In genomic region chr6:11971154-11971553, GRCh38 we compare ENCODE assay signal across 17 cellular contexts. TPM values are rescaled to one million over a fixed set of nuclear protein-coding genes. Genes with fewer than 3 reads are reported as not detected.
DNase-seq lines count a peak whose midpoint lies in the region; ATAC-seq, FAIRE-seq and TF ChIP-seq lines count a peak whose summit lies in the region.
"Had no signal": no experiment of that assay in that cellular context is flagged by ENCODE, and none has a peak within 500 bp of the region (broad histone marks: within the 10 kb centered on the region; RNA-seq: fewer than 3 reads in every experiment).

No MANE protein-coding gene starts in this region.

- H3K4ac ChIP-seq in mesenchymal stem cell (ENCODE audit: low read depth in 1 of 2, low read length in 2 of 2), result no peak overlapping the region

- no peak overlapping the region for H3K14ac ChIP-seq in mesenchymal stem cell (ENCODE audit: low read length in 2 of 2)

- no peak for TF ChIP-seq CTCF in AG09309 (IDR thresholded peaks at IDR 0.05; ENCODE audit: control insufficient read depth, insufficient read depth, low read depth, low read length, missing control alignments)
- TF ChIP-seq CTCF in cardiac fibroblast (IDR thresholded peaks at IDR 0.05; ENCODE audit: low read depth, low read length), result no peak
- no peak for TF ChIP-seq CTCF in MM.1S (IDR thresholded peaks at IDR 0.05; ENCODE audit: low read length)
- TF ChIP-seq CTCF in esophagus muscularis mucosa (IDR thresholded peaks at IDR 0.05), result no peak

- H2AFZ ChIP-seq in mesenchymal stem cell (ENCODE audit: low read depth, low read length), result no peak overlapping the region
- H2AFZ ChIP-seq in MM.1S (ENCODE audit: low read length), result no peak overlapping the region

- H2BK5ac ChIP-seq in mesenchymal stem cell (ENCODE audit: low read depth, low read length, poor library complexity, severe bottlenecking), result no peak overlapping the region

- DNase-seq in AG09309 (ENCODE audit: low read depth), result peak; percentile 87
- DNase-seq in HTR-8/SVneo (ENCODE audit: insufficient read length, low spot score), result peak; percentile 69
- DNase-seq in cardiac fibroblast (ENCODE audit: low read depth in 2 of 2), result peak; percentile 84 to 87
- DNase-seq in mesenchymal stem cell, result peak; percentile 88
- DNase-seq in activated naive CD8-positive, alpha-beta T cell treated with anti-CD3 and anti-CD28 coated beads for 36 hours, result no peak
- no peak for DNase-seq in MM.1S
- no peak for DNase-seq in esophagus muscularis mucosa (ENCODE audit: extremely low spot score)
- DNase-seq: activated CD4-positive, alpha-beta T cell treated with anti-CD3 and anti-CD28 coated beads for 1 hour; activated CD8-positive, alpha-beta memory T cell treated with anti-CD3 and anti-CD28 coated beads, Interleukin-2, amount 50 U/mL, for 48 hours; DMS79; NCI-H1105; posterior cingulate gyrus; T-helper 1 cell; testis had no signal

- peaks cover 1% of the 10 kb centered on the region for H3K9me3 Mint-ChIP-seq in activated naive CD8-positive, alpha-beta T cell treated with anti-CD3 and anti-CD28 coated beads for 36 hours

- peaks cover 17% of the 10 kb centered on the region for H3K4me1 Mint-ChIP-seq in activated naive CD8-positive, alpha-beta T cell treated with anti-CD3 and anti-CD28 coated beads for 36 hours

- H3K79me2 ChIP-seq in MM.1S (ENCODE audit: low read length), result no peaks in the 10 kb centered on the region

- H3K9me3 ChIP-seq in mesenchymal stem cell (ENCODE audit: control insufficient read depth, low read length), result no peaks in the 10 kb centered on the region
- H3K9me3 ChIP-seq in MM.1S (replicated peaks; ENCODE audit: insufficient read depth, low read length), result no peaks in the 10 kb centered on the region
- H3K9me3 ChIP-seq in esophagus muscularis mucosa, result no peaks in the 10 kb centered on the region
- H3K9me3 ChIP-seq: BLaER1, testis had no signal

- peak; percentile 23 for FAIRE-seq in HTR-8/SVneo (lab: Jason Lieb, UNC)
- FAIRE-seq: islet of Langerhans had no signal

- ATAC-seq in GM18870 (IDR thresholded peaks at IDR 0.05; ENCODE audit: unreplicated experiment), result no peak

- no peak overlapping the region for H2BK12ac ChIP-seq in mesenchymal stem cell (ENCODE audit: low read length in 2 of 2)

- no peaks in the 10 kb centered on the region for H3K27me3 Mint-ChIP-seq in activated naive CD8-positive, alpha-beta T cell treated with anti-CD3 and anti-CD28 coated beads for 36 hours

- no peak overlapping the region for H3K27ac Mint-ChIP-seq in activated naive CD8-positive, alpha-beta T cell treated with anti-CD3 and anti-CD28 coated beads for 36 hours

- no peaks in the 10 kb centered on the region for H4K20me1 ChIP-seq in MM.1S (ENCODE audit: insufficient read depth, low read length)
- H4K20me1 ChIP-seq: BLaER1 had no signal

- H3K4me1 ChIP-seq in mesenchymal stem cell (ENCODE audit: control insufficient read depth, insufficient read depth, low read depth, low read length) (peaks cover 1% of the 10 kb centered on the region), MM.1S (ENCODE audit: low read length) (no peaks in the 10 kb centered on the region), esophagus muscularis mucosa (peaks cover 10 to 25% (median 19%) of the 10 kb centered on the region in 4 donors)

- no peak overlapping the region for H3K27ac ChIP-seq in mesenchymal stem cell (ENCODE audit: low read length, poor library complexity, severe bottlenecking)
- no peak overlapping the region for H3K27ac ChIP-seq in MM.1S (ENCODE audit: low read length)
- H3K27ac ChIP-seq in esophagus muscularis mucosa (replicated peaks in 1 of 4), result no peak overlapping the region
- H3K27ac ChIP-seq: BLaER1, testis had no signal

- H3K9me2 ChIP-seq in MM.1S (replicated peaks; ENCODE audit: insufficient read depth, low read length), result no peaks in the 10 kb centered on the region

- H3K9ac ChIP-seq in mesenchymal stem cell (ENCODE audit: low read length) (peak overlapping the region; percentile 64), MM.1S (ENCODE audit: low read length) (no peak overlapping the region)
- H3K9ac ChIP-seq: BLaER1 had no signal

- H3K79me1 ChIP-seq in mesenchymal stem cell (replicated peaks; ENCODE audit: low read length, poor library complexity, severe bottlenecking), result no peaks in the 10 kb centered on the region

- H2AK5ac ChIP-seq in mesenchymal stem cell (ENCODE audit: low read length, severe bottlenecking), result no peak overlapping the region

- H2BK15ac ChIP-seq in mesenchymal stem cell (ENCODE audit: low read depth, poor library complexity, severe bottlenecking), result no peak overlapping the region

- H3K36me3 Mint-ChIP-seq in activated naive CD8-positive, alpha-beta T cell treated with anti-CD3 and anti-CD28 coated beads for 36 hours, result peaks cover 3% of the 10 kb centered on the region

- H3K23ac ChIP-seq in mesenchymal stem cell (ENCODE audit: low read length in 2 of 2), result no peak overlapping the region

- no peak overlapping the region for H4K8ac ChIP-seq in mesenchymal stem cell (ENCODE audit: low read length)

- no peak for TF ChIP-seq EP300 in esophagus muscularis mucosa (IDR thresholded peaks at IDR 0.05)

- 2% methylated on average over 2 of the region's 2 CpGs for WGBS in mesenchymal stem cell
- 44% methylated on average over 2 of the region's 2 CpGs for WGBS in esophagus muscularis mucosa

- H3F3A ChIP-seq in MM.1S (ENCODE audit: insufficient read depth, low read length), result no peaks in the 10 kb centered on the region

- no peak for TF ChIP-seq POLR2A in esophagus muscularis mucosa (IDR thresholded peaks at IDR 0.05; ENCODE audit: low read depth)

- no peak overlapping the region for H3K18ac ChIP-seq in mesenchymal stem cell (ENCODE audit: low read depth in 1 of 2, low read length in 2 of 2)

- no peak overlapping the region for H3K4me3 ChIP-seq in AG09309 (ENCODE audit: control insufficient read depth, low read depth, low read length)
- no peak overlapping the region for H3K4me3 ChIP-seq in cardiac fibroblast (replicated peaks in 1 of 2; ENCODE audit: low read depth in 2 of 2, low read length in 2 of 2)
- no peak overlapping the region for H3K4me3 ChIP-seq in mesenchymal stem cell (ENCODE audit: insufficient read depth in 1 of 2, low read depth in 1 of 2, low read length in 2 of 2)
- H3K4me3 ChIP-seq in MM.1S (ENCODE audit: low read length), result no peak overlapping the region
- no peak overlapping the region for H3K4me3 ChIP-seq in esophagus muscularis mucosa
- H3K4me3 ChIP-seq: BLaER1, testis had no signal

- H3K4me3 Mint-ChIP-seq in activated naive CD8-positive, alpha-beta T cell treated with anti-CD3 and anti-CD28 coated beads for 36 hours, result no peak overlapping the region

- H3K27me3 ChIP-seq in mesenchymal stem cell (ENCODE audit: control insufficient read depth in 1 of 2, insufficient read depth in 1 of 2, low read length in 2 of 2) (no peaks in the 10 kb centered on the region), MM.1S (replicated peaks; ENCODE audit: insufficient read depth, low read length) (no peaks in the 10 kb centered on the region), esophagus muscularis mucosa (no peaks in the 10 kb centered on the region)
- H3K27me3 ChIP-seq: BLaER1, testis had no signal

- no peak overlapping the region for H3K4me2 ChIP-seq in mesenchymal stem cell (ENCODE audit: low read length, poor library complexity, severe bottlenecking)
- H3K4me2 ChIP-seq in MM.1S (ENCODE audit: low read depth, low read length), result no peak overlapping the region
- H3K4me2 ChIP-seq: BLaER1 had no signal

- H4K91ac ChIP-seq in mesenchymal stem cell (ENCODE audit: low read length), result no peak overlapping the region

- no peak overlapping the region for H2BK120ac ChIP-seq in mesenchymal stem cell (ENCODE audit: low read depth, low read length)

- H3K36me3 ChIP-seq in mesenchymal stem cell (ENCODE audit: control insufficient read depth in 1 of 2, insufficient read depth in 2 of 2, low read depth in 1 of 2, low read length in 2 of 2) (no peaks in the 10 kb centered on the region), MM.1S (replicated peaks; ENCODE audit: insufficient read depth, low read length) (no peaks in the 10 kb centered on the region), esophagus muscularis mucosa (no peaks in the 10 kb centered on the region)
- H3K36me3 ChIP-seq: BLaER1 had no signal

- intact Hi-C loops in esophagus muscularis mucosa (cut with DNase I), result no loop called here

RNA-seq across cellular contexts. Expression of gene HIVEP1, which starts 41.0 kb away (rescaled TPM):
- 13.8 TPM for polyA plus RNA-seq in mesenchymal stem cell (2013, experiment 1 of 2)
- polyA plus RNA-seq in mesenchymal stem cell (2013, experiment 2 of 2), result 11.2 TPM
- total RNA-seq in activated naive CD8-positive, alpha-beta T cell treated with anti-CD3 and anti-CD28 coated beads for 36 hours, result 10 to 100 TPM; 33.9 to 41.9 TPM
- 10 to 100 TPM; 16.2 to 28.3 (median 25.1) TPM for total RNA-seq in esophagus muscularis mucosa

Comparison
In these comparisons a context has a peak if more than half of its experiments do, and no peak if none do; other contexts are left out.
1. DNase-seq: peak in AG09309 (single experiment), HTR-8/SVneo (single experiment), cardiac fibroblast (2 of 2) and mesenchymal stem cell (single experiment); none in activated naive CD8-positive, alpha-beta T cell treated with anti-CD3 and anti-CD28 coated beads for 36 hours (single experiment), MM.1S (single experiment) and esophagus muscularis mucosa (single experiment).